Comparison of ENCODE assay signal across 11 cellular contexts in the genomic region with DNA sequence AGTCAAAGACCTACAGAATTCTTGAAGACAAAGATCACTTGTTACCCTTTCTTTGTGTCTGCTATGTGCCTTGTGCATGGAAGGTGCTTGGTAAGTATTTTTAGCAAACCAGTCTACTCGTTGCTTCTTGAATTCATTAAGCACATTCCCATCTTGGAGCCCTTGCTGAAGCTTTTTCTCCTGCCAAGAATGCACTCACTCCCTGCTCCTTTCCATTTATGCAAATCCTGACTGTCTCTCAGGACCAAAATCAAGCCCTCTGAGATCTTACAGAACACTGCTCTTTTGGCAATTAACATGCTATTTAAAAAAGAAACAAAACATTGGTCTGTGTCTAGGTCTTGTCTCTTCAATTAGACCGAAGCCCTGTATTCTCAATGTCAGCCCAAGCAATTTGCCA.
A peak's percentile ranks its signal among the peaks of the same experiment; 100 is the strongest.
DNase-seq lines count a peak whose midpoint lies in the region; ATAC-seq, FAIRE-seq and TF ChIP-seq lines count a peak whose summit lies in the region.
"Had no signal": no experiment of that assay in that cellular context is flagged by ENCODE, and none has a peak within 500 bp of the region (broad histone marks: within the 10 kb centered on the region; RNA-seq: fewer than 3 reads in every experiment).

No MANE protein-coding gene starts in this region.

- H3K4me3 ChIP-seq in GM23338 = no peak overlapping the region
- peak overlapping the region; percentile 17 for H3K4me3 ChIP-seq in astrocyte (ENCODE audit: insufficient read depth, low read depth, low read length)
- H3K4me3 ChIP-seq in hepatocyte = no peak overlapping the region
- H3K4me3 ChIP-seq in stomach = no peak overlapping the region

- H3K36me3 Mint-ChIP-seq in GM23338 (ENCODE audit: low read depth) = no peaks in the 10 kb centered on the region
- H3K36me3 Mint-ChIP-seq in astrocyte (ENCODE audit: low read depth, unreplicated experiment) = no peaks in the 10 kb centered on the region

- WGBS in hepatocyte (ENCODE audit: low lambda C conversion rate, missing lambda C conversion rate) = 44% methylated on average over 2 of the region's 2 CpGs
- 28 to 49% (median 47%) methylated on average over 2 of the region's 2 CpGs for WGBS in stomach, 5 donors

- TF ChIP-seq POLR2A in stomach (IDR thresholded peaks at IDR 0.05) = no peak

- H3K27me3 Mint-ChIP-seq in GM23338 (ENCODE audit: insufficient read depth, low read depth, poor library complexity) (peaks cover 2% of the 10 kb centered on the region), astrocyte (ENCODE audit: low read depth, unreplicated experiment) (no peaks in the 10 kb centered on the region)

- H3K9me2 ChIP-seq in GM23338 (ENCODE audit: insufficient read depth) (no peaks in the 10 kb centered on the region), hepatocyte (replicated peaks; ENCODE audit: insufficient read depth) (no peaks in the 10 kb centered on the region)

- intact Hi-C loops in stomach (cut with DNase I; ENCODE audit: low total_unique reads) = no loop called here

- no peaks in the 10 kb centered on the region for H4K20me1 ChIP-seq in GM23338 (replicated peaks; ENCODE audit: insufficient read depth)
- H4K20me1 ChIP-seq in astrocyte (ENCODE audit: insufficient read depth, low read length) = no peaks in the 10 kb centered on the region
- no peaks in the 10 kb centered on the region for H4K20me1 ChIP-seq in hepatocyte (ENCODE audit: insufficient read depth, poor library complexity, severe bottlenecking)

- FAIRE-seq in astrocyte (lab: Jason Lieb, UNC) = no peak
- FAIRE-seq: endometrium had no signal

- H3K79me2 ChIP-seq in GM23338 (replicated peaks; ENCODE audit: insufficient read depth) (no peaks in the 10 kb centered on the region), astrocyte (ENCODE audit: insufficient read depth, low read length) (no peaks in the 10 kb centered on the region), hepatocyte (no peaks in the 10 kb centered on the region)

- no peaks in the 10 kb centered on the region for H3K9me3 ChIP-seq in astrocyte (ENCODE audit: insufficient read depth, low read depth, low read length)
- H3K9me3 ChIP-seq in hepatocyte (ENCODE audit: low read depth) = no peaks in the 10 kb centered on the region
- H3K9me3 ChIP-seq in stomach = no peaks in the 10 kb centered on the region

- no peaks in the 10 kb centered on the region for H3K36me3 ChIP-seq in GM23338 (ENCODE audit: insufficient read depth)
- H3K36me3 ChIP-seq in astrocyte (ENCODE audit: insufficient read depth, low read length) = no peaks in the 10 kb centered on the region
- H3K36me3 ChIP-seq in hepatocyte (replicated peaks; ENCODE audit: insufficient read depth, low read depth) = no peaks in the 10 kb centered on the region
- H3K36me3 ChIP-seq in stomach = no peaks in the 10 kb centered on the region

- H3K4me1 ChIP-seq in GM23338 (ENCODE audit: insufficient read depth) = peaks cover 26% of the 10 kb centered on the region
- H3K4me1 ChIP-seq in astrocyte (ENCODE audit: insufficient read depth, low read length) = peaks cover 40% of the 10 kb centered on the region
- H3K4me1 ChIP-seq in hepatocyte (ENCODE audit: insufficient read depth) = peaks cover 62% of the 10 kb centered on the region
- peaks cover 64 to 94% (median 78%) of the 10 kb centered on the region in 4 donors for H3K4me1 ChIP-seq in stomach

- H3K4me3 Mint-ChIP-seq in GM23338 = no peak overlapping the region
- peak overlapping the region; percentile 55 for H3K4me3 Mint-ChIP-seq in astrocyte (ENCODE audit: unreplicated experiment)

- peak; percentile 28; the same call in 2 of the 3 replicates for ATAC-seq in GM23338

- peak overlapping the region; percentile 86 for H2AFZ ChIP-seq in GM23338
- H2AFZ ChIP-seq in astrocyte (ENCODE audit: low read depth, low read length) = no peak overlapping the region
- no peak overlapping the region for H2AFZ ChIP-seq in hepatocyte

- H3F3A ChIP-seq in GM23338 (replicated peaks; ENCODE audit: low read depth) = no peaks in the 10 kb centered on the region

- H3K4me2 ChIP-seq in GM23338 (peak overlapping the region; percentile 1; the same call in 1 of the 2 replicates), astrocyte (ENCODE audit: low read length) (peak overlapping the region; percentile 74), hepatocyte (peak overlapping the region; percentile 55)

- TF ChIP-seq EP300 in stomach (IDR thresholded peaks at IDR 0.05) = no peak

- peak overlapping the region; percentile 41 for H3K9ac ChIP-seq in astrocyte (ENCODE audit: low read length)

- H3K4me1 Mint-ChIP-seq in GM23338 (peaks cover 42% of the 10 kb centered on the region), astrocyte (ENCODE audit: low read depth, unreplicated experiment) (peaks cover 34% of the 10 kb centered on the region)

- H3K27ac Mint-ChIP-seq in GM23338 (no peak overlapping the region), astrocyte (ENCODE audit: unreplicated experiment) (peak overlapping the region; percentile 79)

- H3K27me3 ChIP-seq in GM23338 (ENCODE audit: insufficient read depth) (no peaks in the 10 kb centered on the region), astrocyte (ENCODE audit: insufficient read depth, low read length) (no peaks in the 10 kb centered on the region), hepatocyte (no peaks in the 10 kb centered on the region), stomach (no peaks in the 10 kb centered on the region)

- TF ChIP-seq CTCF in GM23338 (conservative IDR thresholded peaks at IDR 0.05; ENCODE audit: low read depth in 2 of 2) (no peak), astrocyte (IDR thresholded peaks at IDR 0.05; ENCODE audit: insufficient read depth, low read depth, low read length) (no peak), hepatocyte (IDR thresholded peaks at IDR 0.05; ENCODE audit: poor library complexity) (no peak), stomach (IDR thresholded peaks at IDR 0.05) (no peak)

- no peak overlapping the region for H3K27ac ChIP-seq in GM23338 (ENCODE audit: low read depth)
- H3K27ac ChIP-seq in astrocyte (ENCODE audit: low read depth, low read length) = peak overlapping the region; percentile 44
- H3K27ac ChIP-seq in hepatocyte = peak overlapping the region; percentile 61
- peak overlapping the region; percentile 16 to 75 (median 54) for H3K27ac ChIP-seq in stomach

- DNase-seq in GM23338 (ENCODE audit: low spot score) = no peak
- peak; percentile 75 for DNase-seq in astrocyte (ENCODE audit: low read depth)
- DNase-seq in hepatocyte (ENCODE audit: low spot score) = no peak
- DNase-seq in stomach = no peak
- no peak for DNase-seq in stimulated activated CD4-positive, alpha-beta T cell treated with anti-CD3 and anti-CD28 coated beads, Interleukin-2, amount 100 ng/mL, for 48 hours
- DNase-seq in HCEC 1CT = no peak
- DNase-seq in NCI-H1417 treated with DMSO at 0.1 percent for 48 hours (lab: John Stamatoyannopoulos, UW) = no peak
- no peak for DNase-seq in DMS79 (lab: John Stamatoyannopoulos, UW)
- DNase-seq: activated CD4-positive, alpha-beta T cell treated with anti-CD3 and anti-CD28 coated beads for 4 hours; activated naive CD4-positive, alpha-beta T cell had no signal

- H3K9me3 Mint-ChIP-seq in GM23338 = no peaks in the 10 kb centered on the region
- no peaks in the 10 kb centered on the region for H3K9me3 Mint-ChIP-seq in astrocyte (ENCODE audit: unreplicated experiment)

TF ChIP-seq in GM23338, 12 proteins besides CTCF, POLR2A, EP300 and RAD21:
- TF ChIP-seq CREB1 (CRISPR knock-in tag; IDR thresholded peaks at IDR 0.05; ENCODE audit: low read depth) (no peak), STAT1 (IDR thresholded peaks at IDR 0.05; ENCODE audit: unreplicated experiment) (no peak), ZNF331 (CRISPR knock-in tag; IDR thresholded peaks at IDR 0.05; ENCODE audit: low read depth) (no peak), POLR2AphosphoS5 (IDR thresholded peaks at IDR 0.05; ENCODE audit: low read depth) (no peak), EZH2phosphoT487 (IDR thresholded peaks at IDR 0.05; ENCODE audit: unreplicated experiment) (no peak), NANOG (IDR thresholded peaks at IDR 0.05; ENCODE audit: borderline replicate concordance) (no peak)
- TF ChIP-seq, protein P1, sequence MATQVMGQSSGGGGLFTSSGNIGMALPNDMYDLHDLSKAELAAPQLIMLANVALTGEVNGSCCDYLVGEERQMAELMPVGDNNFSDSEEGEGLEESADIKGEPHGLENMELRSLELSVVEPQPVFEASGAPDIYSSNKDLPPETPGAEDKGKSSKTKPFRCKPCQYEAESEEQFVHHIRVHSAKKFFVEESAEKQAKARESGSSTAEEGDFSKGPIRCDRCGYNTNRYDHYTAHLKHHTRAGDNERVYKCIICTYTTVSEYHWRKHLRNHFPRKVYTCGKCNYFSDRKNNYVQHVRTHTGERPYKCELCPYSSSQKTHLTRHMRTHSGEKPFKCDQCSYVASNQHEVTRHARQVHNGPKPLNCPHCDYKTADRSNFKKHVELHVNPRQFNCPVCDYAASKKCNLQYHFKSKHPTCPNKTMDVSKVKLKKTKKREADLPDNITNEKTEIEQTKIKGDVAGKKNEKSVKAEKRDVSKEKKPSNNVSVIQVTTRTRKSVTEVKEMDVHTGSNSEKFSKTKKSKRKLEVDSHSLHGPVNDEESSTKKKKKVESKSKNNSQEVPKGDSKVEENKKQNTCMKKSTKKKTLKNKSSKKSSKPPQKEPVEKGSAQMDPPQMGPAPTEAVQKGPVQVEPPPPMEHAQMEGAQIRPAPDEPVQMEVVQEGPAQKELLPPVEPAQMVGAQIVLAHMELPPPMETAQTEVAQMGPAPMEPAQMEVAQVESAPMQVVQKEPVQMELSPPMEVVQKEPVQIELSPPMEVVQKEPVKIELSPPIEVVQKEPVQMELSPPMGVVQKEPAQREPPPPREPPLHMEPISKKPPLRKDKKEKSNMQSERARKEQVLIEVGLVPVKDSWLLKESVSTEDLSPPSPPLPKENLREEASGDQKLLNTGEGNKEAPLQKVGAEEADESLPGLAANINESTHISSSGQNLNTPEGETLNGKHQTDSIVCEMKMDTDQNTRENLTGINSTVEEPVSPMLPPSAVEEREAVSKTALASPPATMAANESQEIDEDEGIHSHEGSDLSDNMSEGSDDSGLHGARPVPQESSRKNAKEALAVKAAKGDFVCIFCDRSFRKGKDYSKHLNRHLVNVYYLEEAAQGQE (IDR thresholded peaks at IDR 0.05; ENCODE audit: unreplicated experiment) = no peak
- TF ChIP-seq, protein P2, sequence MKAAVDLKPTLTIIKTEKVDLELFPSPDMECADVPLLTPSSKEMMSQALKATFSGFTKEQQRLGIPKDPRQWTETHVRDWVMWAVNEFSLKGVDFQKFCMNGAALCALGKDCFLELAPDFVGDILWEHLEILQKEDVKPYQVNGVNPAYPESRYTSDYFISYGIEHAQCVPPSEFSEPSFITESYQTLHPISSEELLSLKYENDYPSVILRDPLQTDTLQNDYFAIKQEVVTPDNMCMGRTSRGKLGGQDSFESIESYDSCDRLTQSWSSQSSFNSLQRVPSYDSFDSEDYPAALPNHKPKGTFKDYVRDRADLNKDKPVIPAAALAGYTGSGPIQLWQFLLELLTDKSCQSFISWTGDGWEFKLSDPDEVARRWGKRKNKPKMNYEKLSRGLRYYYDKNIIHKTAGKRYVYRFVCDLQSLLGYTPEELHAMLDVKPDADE (IDR thresholded peaks at IDR 0.05) = no peak

Comparison
In these comparisons a context has a peak if more than half of its experiments do, and no peak if none do; other contexts are left out.
1. H3K4me2 ChIP-seq: peak in every context shown above with its lines; median percentile 74 in astrocyte; 55 in hepatocyte; 1 in GM23338.